13 cellular contexts compared by ENCODE assay signal in genomic region chr11:64881476-64881875, GRCh38.
DNase-seq lines count a peak whose midpoint lies in the region; ATAC-seq and TF ChIP-seq lines count a peak whose summit lies in the region.
"Had no signal": no experiment of that assay in that cellular context is flagged by ENCODE, and none has a peak within 500 bp of the region (broad histone marks: within the 10 kb centered on the region; RNA-seq: fewer than 3 reads in every experiment).

No MANE protein-coding gene starts in this region.

- H3K27ac Mint-ChIP-seq in T-helper 1 cell treated with Interleukin-12 subunit alpha and Interleukin-12 subunit beta and Interleukin-4 antibody, amounts not matched to agents 30 μg/mL and 1 μg/mL, for 36 hours: no peak overlapping the region
- no peak overlapping the region for H3K27ac Mint-ChIP-seq in central memory CD8-positive, alpha-beta T cell (ENCODE audit: low read depth)
- peak overlapping the region; percentile 92 for H3K27ac Mint-ChIP-seq in stimulated activated effector memory CD8-positive, alpha-beta T cell treated with anti-CD3 and anti-CD28 coated beads, Interleukin-12 subunit alpha, Interleukin-12 subunit beta, amount 100 ng/mL, for 72 hours

- no peaks in the 10 kb centered on the region for H3K27me3 Mint-ChIP-seq in T-helper 1 cell treated with Interleukin-12 subunit alpha and Interleukin-12 subunit beta and Interleukin-4 antibody, amounts not matched to agents 30 μg/mL and 1 μg/mL, for 36 hours (ENCODE audit: low read depth)
- H3K27me3 Mint-ChIP-seq in central memory CD8-positive, alpha-beta T cell: no peaks in the 10 kb centered on the region

- peaks cover 6% of the 10 kb centered on the region for H3K36me3 Mint-ChIP-seq in T-helper 1 cell treated with Interleukin-12 subunit alpha and Interleukin-12 subunit beta and Interleukin-4 antibody, amounts not matched to agents 30 μg/mL and 1 μg/mL, for 36 hours (ENCODE audit: low read depth)
- H3K36me3 Mint-ChIP-seq in central memory CD8-positive, alpha-beta T cell (ENCODE audit: insufficient read depth): peaks cover 29% of the 10 kb centered on the region
- H3K36me3 Mint-ChIP-seq in stimulated activated effector memory CD8-positive, alpha-beta T cell treated with anti-CD3 and anti-CD28 coated beads, Interleukin-12 subunit alpha, Interleukin-12 subunit beta, amount 100 ng/mL, for 72 hours: peaks cover 32% of the 10 kb centered on the region

- no peak for DNase-seq in T-helper 1 cell
- peak; percentile 46 for DNase-seq in NCI-H510A (lab: John Stamatoyannopoulos, UW)
- DNase-seq in central memory CD8-positive, alpha-beta T cell (ENCODE audit: low spot score in 2 of 2): no peak
- DNase-seq in stimulated activated effector memory CD8-positive, alpha-beta T cell treated with anti-CD3 and anti-CD28 coated beads, Interleukin-12 subunit alpha, Interleukin-12 subunit beta, amount 100 ng/mL, for 72 hours (ENCODE audit: low spot score in 2 of 2): no peak
- no peak for DNase-seq in GM20000 (ENCODE audit: low spot score)
- DNase-seq: ACHN, HCEC 1CT, NCI-H1694 treated with DMSO at 0.1 percent for 48 hours, upper lobe of right lung had no signal

- H3K4me3 Mint-ChIP-seq in T-helper 1 cell treated with Interleukin-12 subunit alpha and Interleukin-12 subunit beta and Interleukin-4 antibody, amounts not matched to agents 30 μg/mL and 1 μg/mL, for 36 hours: peak overlapping the region; percentile 88
- peak overlapping the region; percentile 96 for H3K4me3 Mint-ChIP-seq in central memory CD8-positive, alpha-beta T cell
- peak overlapping the region; percentile 95 for H3K4me3 Mint-ChIP-seq in stimulated activated effector memory CD8-positive, alpha-beta T cell treated with anti-CD3 and anti-CD28 coated beads, Interleukin-12 subunit alpha, Interleukin-12 subunit beta, amount 100 ng/mL, for 72 hours
- H3K4me3 Mint-ChIP-seq: dendritic cell treated with granulocyte-macrophage colony-stimulating factor and Interleukin-4, amounts not matched to agents 40 ng/mL and 50 ng/mL, for 4 days had no signal

- no peak for ATAC-seq in central memory CD8-positive, alpha-beta T cell (replicated peaks; ENCODE audit: extremely low read depth, poor library complexity, severe bottlenecking)
- ATAC-seq in stimulated activated effector memory CD8-positive, alpha-beta T cell treated with anti-CD3 and anti-CD28 coated beads, Interleukin-12 subunit alpha, Interleukin-12 subunit beta, amount 100 ng/mL, for 72 hours: no peak
- no peak for ATAC-seq in HG03045 (IDR thresholded peaks at IDR 0.05; ENCODE audit: unreplicated experiment)
- no peak for ATAC-seq in GM21423 (IDR thresholded peaks at IDR 0.05; ENCODE audit: unreplicated experiment)
- ATAC-seq: upper lobe of right lung had no signal

- no peaks in the 10 kb centered on the region for H3K9me3 Mint-ChIP-seq in T-helper 1 cell treated with Interleukin-12 subunit alpha and Interleukin-12 subunit beta and Interleukin-4 antibody, amounts not matched to agents 30 μg/mL and 1 μg/mL, for 36 hours
- no peaks in the 10 kb centered on the region for H3K9me3 Mint-ChIP-seq in central memory CD8-positive, alpha-beta T cell
- no peaks in the 10 kb centered on the region for H3K9me3 Mint-ChIP-seq in stimulated activated effector memory CD8-positive, alpha-beta T cell treated with anti-CD3 and anti-CD28 coated beads, Interleukin-12 subunit alpha, Interleukin-12 subunit beta, amount 100 ng/mL, for 72 hours
- H3K9me3 Mint-ChIP-seq: dendritic cell treated with granulocyte-macrophage colony-stimulating factor and Interleukin-4, amounts not matched to agents 40 ng/mL and 50 ng/mL, for 4 days had no signal

- no peak for TF ChIP-seq CTCF in GM20000 (IDR thresholded peaks at IDR 0.05; ENCODE audit: extremely low read depth, missing control alignments)

- peaks cover 46% of the 10 kb centered on the region for H3K4me1 Mint-ChIP-seq in T-helper 1 cell treated with Interleukin-12 subunit alpha and Interleukin-12 subunit beta and Interleukin-4 antibody, amounts not matched to agents 30 μg/mL and 1 μg/mL, for 36 hours (ENCODE audit: low read depth)
- H3K4me1 Mint-ChIP-seq in central memory CD8-positive, alpha-beta T cell: peaks cover 51% of the 10 kb centered on the region
- peaks cover 69% of the 10 kb centered on the region for H3K4me1 Mint-ChIP-seq in stimulated activated effector memory CD8-positive, alpha-beta T cell treated with anti-CD3 and anti-CD28 coated beads, Interleukin-12 subunit alpha, Interleukin-12 subunit beta, amount 100 ng/mL, for 72 hours
